Comparison of ENCODE assay signal across 5 cellular contexts in the genomic region with DNA sequence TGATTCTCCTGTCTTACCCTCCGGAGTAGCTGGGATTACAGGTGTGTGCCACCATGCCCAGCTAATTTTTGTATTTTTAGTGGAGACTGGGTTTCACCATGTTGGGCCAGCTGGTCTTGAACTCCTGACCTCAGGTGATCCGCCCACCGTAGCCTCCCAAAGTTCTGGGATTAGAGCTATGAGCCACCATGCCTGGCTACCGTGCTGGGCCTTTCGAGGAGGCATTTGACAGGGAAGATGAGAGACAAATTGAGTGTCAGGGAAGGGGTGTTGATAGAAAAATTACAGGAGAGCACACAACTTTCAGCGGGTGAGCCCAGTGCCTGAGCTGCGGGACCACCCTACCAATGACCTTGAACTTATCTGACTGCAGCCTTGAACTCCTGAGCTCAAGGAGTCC. TPM values are rescaled to one million over a fixed set of nuclear protein-coding genes. Genes with fewer than 3 reads are reported as not detected.
"Had no signal": no experiment of that assay in that cellular context is flagged by ENCODE, and none has a peak within 500 bp of the region (broad histone marks: within the 10 kb centered on the region; RNA-seq: fewer than 3 reads in every experiment).

No MANE protein-coding gene starts in this region.

RNA-seq across cellular contexts. Expression of gene NCF1, which starts 3.7 kb away (rescaled TPM):
- total RNA-seq: chondrocyte, dermis microvascular lymphatic vessel endothelial cell, glomerular endothelial cell, lung microvascular endothelial cell, myocyte had no signal
